Comparison of ENCODE assay signal across 34 cellular contexts in genomic region chr11:108453207-108453835, GRCh38. TPM values are rescaled to one million over a fixed set of nuclear protein-coding genes. Genes with fewer than 3 reads are reported as not detected.
"Had no signal": no experiment of that assay in that cellular context is flagged by ENCODE, and none has a peak within 500 bp of the region (broad histone marks: within the 10 kb centered on the region; RNA-seq: fewer than 3 reads in every experiment).

No MANE protein-coding gene starts in this region.

- H3K4me1 ChIP-seq: adrenal gland, ascending aorta, body of pancreas, breast epithelium had no signal

- FAIRE-seq: astrocyte, bronchial epithelial cell had no signal

- H3K4me3 ChIP-seq: adrenal gland, ascending aorta, body of pancreas, breast epithelium, cardiac muscle cell had no signal

- DNase-seq: activated effector memory CD4-positive, alpha-beta T cell treated with anti-CD3 and anti-CD28 coated beads, Interleukin-2, amount 50 U/mL, for 16 hours; activated effector memory CD4-positive, alpha-beta T cell treated with Interleukin-2 at 50 U/mL for 16 hours; activated gamma-delta T cell; activated gamma-delta T cell treated with Interleukin-2 at 50 U/mL for 16 hours; activated naive CD4-positive, alpha-beta T cell; activated naive CD4-positive, alpha-beta T cell treated with anti-CD3 and anti-CD28 coated beads for 36 hours; activated naive CD4-positive, alpha-beta T cell treated with anti-CD3 and anti-CD28 coated beads, Interleukin-2, amount 10 ng/mL, durations not matched to agents 7 days and 5 days; activated naive CD4-positive, alpha-beta T cell treated with anti-CD3 and anti-CD28 coated beads, Interleukin-2, amount 50 U/mL, for 16 hours; activated naive CD4-positive, alpha-beta T cell treated with Interleukin-2 at 50 U/mL for 16 hours; activated naive CD8-positive, alpha-beta T cell treated with anti-CD3 and anti-CD28 coated beads for 36 hours; activated naive CD8-positive, alpha-beta T cell treated with anti-CD3 and anti-CD28 coated beads, Interleukin-2, amount 10 ng/mL, durations not matched to agents 7 days and 5 days; activated naive CD8-positive, alpha-beta T cell treated with anti-CD3 and anti-CD28 coated beads, Interleukin-2, amount 50 U/mL, for 24 hours; activated T-cell treated with anti-CD3 and anti-CD28 coated beads, Interleukin-2, amount 50 U/mL, for 24 hours; activated T-cell treated with anti-CD3 and anti-CD28 coated beads, Interleukin-2, amount 50 U/mL, for 4 hours; activated T-cell treated with anti-CD3 and anti-CD28 coated beads, Interleukin-2, amount 50 U/mL, for 48 hours; activated T-cell treated with anti-CD3 and anti-CD28 coated beads, Interleukin-2, amount 50 U/mL, for 72 hours; adrenal gland; amniotic stem cell; amygdala; anterior cingulate cortex; aorta; body of pancreas; brain microvascular endothelial cell; caudate nucleus; central memory CD4-positive, alpha-beta T cell; cerebellar nuclear complex had no signal

- H3K27me3 ChIP-seq: adrenal gland, ascending aorta, body of pancreas, brain microvascular endothelial cell, breast epithelium, cardiac muscle cell had no signal

- H3K27ac ChIP-seq: adrenal gland, ascending aorta, body of pancreas, brain microvascular endothelial cell, breast epithelium, cardiac muscle cell had no signal

- H3K9me3 ChIP-seq: body of pancreas had no signal

- H3K36me3 ChIP-seq: adrenal gland, ascending aorta, brain microvascular endothelial cell, breast epithelium, cardiac muscle cell had no signal

- ATAC-seq: activated naive CD4-positive, alpha-beta T cell treated with anti-CD3 and anti-CD28 coated beads, Interleukin-2, amount 50 U/mL, for 72 hours; activated naive CD8-positive, alpha-beta T cell treated with anti-CD3 and anti-CD28 coated beads, Interleukin-2, amount 50 U/mL, for 24 hours; activated T-cell treated with anti-CD3 and anti-CD28 coated beads, Interleukin-2, amount 50 U/mL, for 4 hours; activated T-cell treated with anti-CD3 and anti-CD28 coated beads, Interleukin-2, amount 50 U/mL, for 72 hours; activated T-helper 17 cell treated with anti-CD3 and anti-CD28 coated beads, Interleukin-2, amount 50 U/mL, for 72 hours; body of pancreas had no signal

RNA-seq across cellular contexts. Expression of gene C11orf65, which starts 14.0 kb away (rescaled TPM):
- total RNA-seq: ascending aorta, chondrocyte had no signal
- polyA plus RNA-seq: aorta had no signal
